Comparison of ENCODE assay signal across 35 cellular contexts in the genomic region with DNA sequence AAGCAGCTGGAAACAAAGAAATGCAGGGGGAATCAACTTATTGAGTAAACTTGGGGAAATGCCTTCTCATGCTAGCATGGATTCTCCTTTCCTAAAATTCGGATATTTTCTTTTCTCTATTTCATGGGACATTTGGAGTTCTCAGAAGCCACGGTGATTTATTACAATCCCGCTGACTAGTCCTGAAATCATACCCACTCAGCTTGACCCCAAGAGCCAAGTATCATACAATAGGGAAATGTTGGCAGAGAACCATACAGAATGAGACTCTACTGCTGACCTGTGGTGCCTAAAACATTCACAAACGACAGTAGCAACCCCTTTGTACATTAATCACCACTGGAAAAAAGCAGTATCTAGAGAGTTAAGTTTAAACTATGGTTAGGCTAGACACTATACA.
"Had no signal": no experiment of that assay in that cellular context is flagged by ENCODE, and none has a peak within 500 bp of the region (broad histone marks: within the 10 kb centered on the region; RNA-seq: fewer than 3 reads in every experiment).

No MANE protein-coding gene starts in this region.

- ATAC-seq: activated CD8-positive, alpha-beta memory T cell treated with anti-CD3 and anti-CD28 coated beads, Interleukin-2, amount 10 ng/mL, durations not matched to agents 7 days and 5 days; activated CD8-positive, alpha-beta T cell treated with anti-CD3 and anti-CD28 coated beads, Interleukin-2, amount 10 ng/mL, durations not matched to agents 7 days and 5 days; activated naive CD8-positive, alpha-beta T cell treated with anti-CD3 and anti-CD28 coated beads, Interleukin-2, amount 50 U/mL, for 24 hours had no signal

- H3K4me1 Mint-ChIP-seq: activated B cell treated with CpG ODN at 0.5 μM for 24 hours; activated CD4-positive, alpha-beta memory T cell treated with anti-CD3 and anti-CD28 coated beads, Interleukin-2, amount 10 ng/mL, durations not matched to agents 7 days and 5 days; activated CD4-positive, alpha-beta T cell treated with anti-CD3 and anti-CD28 coated beads, Interleukin-2, amount 10 ng/mL, durations not matched to agents 24 days and 14 days; activated CD8-positive, alpha-beta memory T cell treated with anti-CD3 and anti-CD28 coated beads, Interleukin-2, amount 10 ng/mL, durations not matched to agents 7 days and 5 days; activated naive CD4-positive, alpha-beta T cell treated with anti-CD3 and anti-CD28 coated beads, Interleukin-2, amount 10 ng/mL, durations not matched to agents 7 days and 5 days; activated naive CD4-positive, alpha-beta T cell treated with anti-CD3 and anti-CD28 coated beads, Interleukin-2, amount 50 U/mL, for 24 hours; activated naive CD8-positive, alpha-beta T cell treated with anti-CD3 and anti-CD28 coated beads, Interleukin-2, amount 10 ng/mL, durations not matched to agents 7 days and 5 days; activated naive CD8-positive, alpha-beta T cell treated with anti-CD3 and anti-CD28 coated beads, Interleukin-2, amount 50 U/mL, for 24 hours; brain; central memory CD8-positive, alpha-beta T cell had no signal

- H3K27ac Mint-ChIP-seq: activated B cell treated with CpG ODN at 0.5 μM for 24 hours; activated CD4-positive, alpha-beta memory T cell treated with anti-CD3 and anti-CD28 coated beads, Interleukin-2, amount 10 ng/mL, durations not matched to agents 7 days and 5 days; activated CD4-positive, alpha-beta T cell treated with anti-CD3 and anti-CD28 coated beads, Interleukin-2, amount 10 ng/mL, durations not matched to agents 24 days and 14 days; activated CD8-positive, alpha-beta memory T cell treated with anti-CD3 and anti-CD28 coated beads, Interleukin-2, amount 10 ng/mL, durations not matched to agents 7 days and 5 days; activated CD8-positive, alpha-beta T cell treated with anti-CD3 and anti-CD28 coated beads, Interleukin-2, amount 10 ng/mL, durations not matched to agents 7 days and 5 days; activated naive CD4-positive, alpha-beta T cell treated with anti-CD3 and anti-CD28 coated beads, Interleukin-2, amount 10 ng/mL, durations not matched to agents 7 days and 5 days; activated naive CD4-positive, alpha-beta T cell treated with anti-CD3 and anti-CD28 coated beads, Interleukin-2, amount 50 U/mL, for 24 hours; activated naive CD8-positive, alpha-beta T cell; activated naive CD8-positive, alpha-beta T cell treated with anti-CD3 and anti-CD28 coated beads, Interleukin-2, amount 10 ng/mL, durations not matched to agents 7 days and 5 days; activated naive CD8-positive, alpha-beta T cell treated with anti-CD3 and anti-CD28 coated beads, Interleukin-2, amount 50 U/mL, for 24 hours; activated T-cell treated with anti-CD3 and anti-CD28 coated beads, Interleukin-2, amount 50 U/mL, for 24 hours; activated T-helper 2 cell treated with anti-CD3 and anti-CD28 coated beads, Interferon-gamma antibody, Interleukin-2, Interleukin-4, amounts not matched to agents 10 μg/mL and 5 μg/mL and 100 μg/mL, durations not matched to agents 14 hours and 24 hours and 36 hours; T-helper 1 cell treated with Interleukin-12 subunit alpha and Interleukin-12 subunit beta and Interleukin-4 antibody, amounts not matched to agents 30 μg/mL and 1 μg/mL, for 36 hours; T-helper 2 cell treated with Interferon-gamma antibody and Interleukin-4, amounts not matched to agents 5 μg/mL and 100 μg/mL, for 36 hours had no signal

- H3K36me3 Mint-ChIP-seq: activated CD8-positive, alpha-beta memory T cell treated with anti-CD3 and anti-CD28 coated beads, Interleukin-2, amount 10 ng/mL, durations not matched to agents 7 days and 5 days; activated naive CD4-positive, alpha-beta T cell treated with anti-CD3 and anti-CD28 coated beads, Interleukin-2, amount 10 ng/mL, durations not matched to agents 7 days and 5 days; activated naive CD4-positive, alpha-beta T cell treated with anti-CD3 and anti-CD28 coated beads, Interleukin-2, amount 50 U/mL, for 24 hours; activated naive CD8-positive, alpha-beta T cell; activated naive CD8-positive, alpha-beta T cell treated with anti-CD3 and anti-CD28 coated beads, Interleukin-2, amount 10 ng/mL, durations not matched to agents 7 days and 5 days had no signal

- DNase-seq: activated B cell treated with CpG ODN at 0.5 μM for 24 hours; activated CD4-positive, alpha-beta memory T cell treated with anti-CD3 and anti-CD28 coated beads, Interleukin-2, amount 10 ng/mL, durations not matched to agents 7 days and 5 days; activated CD4-positive, alpha-beta T cell treated with anti-CD3 and anti-CD28 coated beads for 4 hours; activated CD4-positive, alpha-beta T cell treated with anti-CD3 and anti-CD28 coated beads, Interleukin-2, amount 10 ng/mL, durations not matched to agents 24 days and 14 days; activated CD4-positive, alpha-beta T cell treated with anti-CD3 and anti-CD28 coated beads, Interleukin-2, amount 50 U/mL, for 1 hour; activated CD4-positive, alpha-beta T cell treated with anti-CD3 and anti-CD28 coated beads, Interleukin-2, amount 50 U/mL, for 4 hours; activated CD4-positive, CD25-positive, alpha-beta regulatory T cell treated with anti-CD3 and anti-CD28 coated beads, Interleukin-2, amount 50 U/mL, for 72 hours; activated CD8-positive, alpha-beta memory T cell treated with anti-CD3 and anti-CD28 coated beads for 24 hours; activated CD8-positive, alpha-beta memory T cell treated with anti-CD3 and anti-CD28 coated beads, Interleukin-2, amount 10 ng/mL, durations not matched to agents 7 days and 5 days; activated CD8-positive, alpha-beta memory T cell treated with anti-CD3 and anti-CD28 coated beads, Interleukin-2, amount 50 U/mL, for 48 hours; activated CD8-positive, alpha-beta T cell treated with anti-CD3 and anti-CD28 coated beads, Interleukin-2, amount 10 ng/mL, durations not matched to agents 7 days and 5 days; activated effector memory CD4-positive, alpha-beta T cell treated with Interleukin-2 at 50 U/mL for 16 hours; activated gamma-delta T cell; activated naive CD4-positive, alpha-beta T cell treated with anti-CD3 and anti-CD28 coated beads, Interleukin-2, amount 10 ng/mL, durations not matched to agents 7 days and 5 days; activated naive CD4-positive, alpha-beta T cell treated with Interleukin-2 at 50 U/mL for 16 hours; activated naive CD8-positive, alpha-beta T cell treated with anti-CD3 and anti-CD28 coated beads, Interleukin-2, amount 10 ng/mL, durations not matched to agents 7 days and 5 days; activated naive CD8-positive, alpha-beta T cell treated with anti-CD3 and anti-CD28 coated beads, Interleukin-2, amount 50 U/mL, for 24 hours; activated T-cell treated with anti-CD3 and anti-CD28 coated beads, Interleukin-2, amount 50 U/mL, for 24 hours; activated T-cell treated with anti-CD3 and anti-CD28 coated beads, Interleukin-2, amount 50 U/mL, for 48 hours; amygdala; anterior cingulate cortex; caudate nucleus; cerebellar nuclear complex; T-helper 1 cell; T-helper 2 cell; T-helper 9 cell had no signal

- H3K9me3 ChIP-seq: ascending aorta had no signal

- H3K4me3 Mint-ChIP-seq: activated B cell treated with CpG ODN at 0.5 μM for 24 hours; activated CD4-positive, alpha-beta memory T cell treated with anti-CD3 and anti-CD28 coated beads, Interleukin-2, amount 10 ng/mL, durations not matched to agents 7 days and 5 days; activated CD4-positive, alpha-beta T cell treated with anti-CD3 and anti-CD28 coated beads, Interleukin-2, amount 10 ng/mL, durations not matched to agents 24 days and 14 days; activated CD8-positive, alpha-beta memory T cell treated with anti-CD3 and anti-CD28 coated beads, Interleukin-2, amount 10 ng/mL, durations not matched to agents 7 days and 5 days; activated CD8-positive, alpha-beta T cell treated with anti-CD3 and anti-CD28 coated beads, Interleukin-2, amount 10 ng/mL, durations not matched to agents 7 days and 5 days; activated naive CD4-positive, alpha-beta T cell treated with anti-CD3 and anti-CD28 coated beads, Interleukin-2, amount 10 ng/mL, durations not matched to agents 7 days and 5 days; activated naive CD4-positive, alpha-beta T cell treated with anti-CD3 and anti-CD28 coated beads, Interleukin-2, amount 50 U/mL, for 24 hours; activated naive CD8-positive, alpha-beta T cell; activated naive CD8-positive, alpha-beta T cell treated with anti-CD3 and anti-CD28 coated beads, Interleukin-2, amount 10 ng/mL, durations not matched to agents 7 days and 5 days; activated naive CD8-positive, alpha-beta T cell treated with anti-CD3 and anti-CD28 coated beads, Interleukin-2, amount 50 U/mL, for 24 hours; activated T-cell treated with anti-CD3 and anti-CD28 coated beads, Interleukin-2, amount 50 U/mL, for 24 hours; brain; central memory CD8-positive, alpha-beta T cell; T-helper 1 cell treated with Interleukin-12 subunit alpha and Interleukin-12 subunit beta and Interleukin-4 antibody, amounts not matched to agents 30 μg/mL and 1 μg/mL, for 36 hours; T-helper 2 cell treated with Interferon-gamma antibody and Interleukin-4, amounts not matched to agents 5 μg/mL and 100 μg/mL, for 36 hours had no signal

- H3K4me1 ChIP-seq: ascending aorta had no signal

- H3K27me3 ChIP-seq: ascending aorta, cardiac muscle cell had no signal

- H3K9me3 Mint-ChIP-seq: activated CD4-positive, alpha-beta memory T cell treated with anti-CD3 and anti-CD28 coated beads, Interleukin-2, amount 10 ng/mL, durations not matched to agents 7 days and 5 days; activated CD4-positive, alpha-beta T cell treated with anti-CD3 and anti-CD28 coated beads, Interleukin-2, amount 10 ng/mL, durations not matched to agents 24 days and 14 days; activated naive CD4-positive, alpha-beta T cell treated with anti-CD3 and anti-CD28 coated beads, Interleukin-2, amount 10 ng/mL, durations not matched to agents 7 days and 5 days; activated naive CD4-positive, alpha-beta T cell treated with anti-CD3 and anti-CD28 coated beads, Interleukin-2, amount 50 U/mL, for 24 hours; activated naive CD8-positive, alpha-beta T cell treated with anti-CD3 and anti-CD28 coated beads, Interleukin-2, amount 50 U/mL, for 24 hours; activated T-cell treated with anti-CD3 and anti-CD28 coated beads, Interleukin-2, amount 50 U/mL, for 24 hours; activated T-helper 2 cell treated with anti-CD3 and anti-CD28 coated beads, Interferon-gamma antibody, Interleukin-2, Interleukin-4, amounts not matched to agents 10 μg/mL and 5 μg/mL and 100 μg/mL, durations not matched to agents 14 hours and 24 hours and 36 hours; central memory CD8-positive, alpha-beta T cell; T-helper 1 cell treated with Interleukin-12 subunit alpha and Interleukin-12 subunit beta and Interleukin-4 antibody, amounts not matched to agents 30 μg/mL and 1 μg/mL, for 36 hours; T-helper 2 cell treated with Interferon-gamma antibody and Interleukin-4, amounts not matched to agents 5 μg/mL and 100 μg/mL, for 36 hours had no signal

- H3K4me3 ChIP-seq: ascending aorta, cardiac muscle cell had no signal
